Comparison of ENCODE assay signal across 12 cellular contexts in genomic region chr11:75265851-75266531, GRCh38. TPM values are rescaled to one million over a fixed set of nuclear protein-coding genes. Genes with fewer than 3 reads are reported as not detected.
DNase-seq lines count a peak whose midpoint lies in the region; ATAC-seq and TF ChIP-seq lines count a peak whose summit lies in the region.
"Had no signal": no experiment of that assay in that cellular context is flagged by ENCODE, and none has a peak within 500 bp of the region (broad histone marks: within the 10 kb centered on the region; RNA-seq: fewer than 3 reads in every experiment).

No MANE protein-coding gene starts in this region.

- intact Hi-C loops in Right ventricle myocardium inferior (cut with DNase I), result no loop called here
- intact Hi-C loops in left cardiac atrium (cut with DNase I), result no loop called here
- intact Hi-C loops in transverse colon (cut with DNase I; ENCODE audit: low total_unique reads), result no loop called here

- H3K4me1 ChIP-seq in right atrium auricular region, result peaks cover 0 to 13% of the 10 kb centered on the region in 2 donors
- peaks cover 0 to 4% (median 0%) of the 10 kb centered on the region in 4 donors for H3K4me1 ChIP-seq in transverse colon

- H3K36me3 ChIP-seq in right atrium auricular region (peaks cover 5% of the 10 kb centered on the region), transverse colon (no peaks in the 10 kb centered on the region)

- H3K4me3 ChIP-seq in right atrium auricular region (no peak overlapping the region), transverse colon (no peak overlapping the region)
- H3K4me3 ChIP-seq: left lung had no signal

- no peaks in the 10 kb centered on the region for H3K27me3 ChIP-seq in right atrium auricular region
- H3K27me3 ChIP-seq in transverse colon, result no peaks in the 10 kb centered on the region
- H3K27me3 ChIP-seq: left lung had no signal

- in situ Hi-C loops in transverse colon (cut with MboI; ENCODE audit: low pct_ligation_motif_present in 1 of 4, low pct_unique_long_range_greater_than_20kb in 1 of 4, low sequenced_read_pairs in 3 of 4), result no loop called here

- no peaks in the 10 kb centered on the region for H3K9me3 ChIP-seq in right atrium auricular region
- H3K9me3 ChIP-seq in transverse colon, result no peaks in the 10 kb centered on the region
- H3K9me3 ChIP-seq: left lung had no signal

- DNase-seq in Right ventricle myocardium inferior (ENCODE audit: missing footprints) (no peak), right atrium auricular region (ENCODE audit: low spot score) (no peak), SIG-M5 treated with dmso at 0.1 percent for 504 hours (lab: John Stamatoyannopoulos, UW; ENCODE audit: unreplicated experiment) (peak; percentile 42), left cardiac atrium (peak; percentile 50), transverse colon (peak; percentile 6), SK-N-DZ (ENCODE audit: low spot score) (no peak), glomerular visceral epithelial cell (ENCODE audit: extremely low spot score) (no peak)
- DNase-seq: amniotic stem cell, occipital lobe, OCI-M1 had no signal

- ATAC-seq in Right ventricle myocardium inferior, result peak; percentile 20
- ATAC-seq in left cardiac atrium, result peak in 1 of 2 donors; percentile 44
- no peak for ATAC-seq in GM18873 (IDR thresholded peaks at IDR 0.05; ENCODE audit: low FRiP score, unreplicated experiment)
- ATAC-seq: left lung had no signal

- no peak for TF ChIP-seq POLR2A in transverse colon (IDR thresholded peaks at IDR 0.05)

- WGBS in transverse colon (ENCODE audit: low coverage in 1 of 2), 2 donors, result 60 to 66% methylated on average over 1 to 17 of the region's 17 CpGs

- no peak for TF ChIP-seq EP300 in transverse colon (IDR thresholded peaks at IDR 0.05; ENCODE audit: low read depth)

- peak overlapping the region in 1 of 2 donors; percentile 23 for H3K27ac ChIP-seq in right atrium auricular region
- H3K27ac ChIP-seq in transverse colon, result no peak overlapping the region

- TF ChIP-seq CTCF in right atrium auricular region (IDR thresholded peaks at IDR 0.05), result no peak
- no peak for TF ChIP-seq CTCF in transverse colon (IDR thresholded peaks at IDR 0.05)

RNA-seq across cellular contexts. Expression of gene TPBGL, which starts 25.4 kb away (rescaled TPM):
- total RNA-seq in Right ventricle myocardium inferior (0.16 TPM), right atrium auricular region (under 1 TPM; 0.12 to 0.15 TPM), left cardiac atrium (under 1 TPM; 0.21 to 0.42 TPM), transverse colon (1 to 10 TPM in 1 of 4 donors, under 1 TPM in 1, not detected in 2; 0.40 to 3.7 TPM)
- polyA plus RNA-seq in SK-N-DZ (2014; cell fraction: cytosol; rRNA removed), result 0.06 and 0.16 TPM in 2 replicates
- 0.24 TPM in 1 of 2 replicates, not detected in the other for polyA plus RNA-seq in SK-N-DZ (2014; cell fraction: nucleus; rRNA removed)

Comparison
In these comparisons a context has a peak if more than half of its experiments do, and no peak if none do; other contexts are left out.
1. DNase-seq: peak in SIG-M5 treated with dmso at 0.1 percent for 504 hours (single experiment), left cardiac atrium (single experiment) and transverse colon (single experiment); none in Right ventricle myocardium inferior (single experiment), right atrium auricular region (single experiment), SK-N-DZ (single experiment) and glomerular visceral epithelial cell (single experiment).